1 cellular context compared by ENCODE assay signal in the genomic region with DNA sequence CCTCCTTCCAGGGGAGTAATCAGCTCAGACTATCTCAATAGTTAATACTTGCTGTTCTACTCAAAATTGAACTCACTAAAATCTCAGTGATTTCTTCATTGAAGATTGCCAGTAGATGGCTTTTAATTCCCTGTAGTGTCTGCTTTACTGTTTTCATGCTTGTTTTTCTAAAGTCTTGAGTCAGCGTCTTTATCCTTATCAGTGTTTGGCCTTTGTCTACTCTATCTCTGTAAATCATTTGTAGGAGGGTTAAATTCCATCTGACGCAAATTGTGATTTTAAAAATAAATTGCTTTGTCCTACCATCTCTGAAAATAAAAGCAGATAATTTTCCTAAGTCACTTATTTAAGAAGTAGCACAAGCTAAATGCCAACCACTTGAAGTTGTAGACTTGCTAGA.
TF ChIP-seq lines count a peak whose summit lies in the region.

No MANE protein-coding gene starts in this region.

TF ChIP-seq in SK-N-SH, 30 proteins besides CTCF, POLR2A, EP300 and RAD21 (continued from another document):
- no peak for TF ChIP-seq NFIC (IDR thresholded peaks at IDR 0.05; ENCODE audit: borderline replicate concordance)
